9 cellular contexts compared by ENCODE assay signal in genomic region chr18:37838086-37838485, GRCh38.
"Had no signal": no experiment of that assay in that cellular context is flagged by ENCODE, and none has a peak within 500 bp of the region (broad histone marks: within the 10 kb centered on the region; RNA-seq: fewer than 3 reads in every experiment).

No MANE protein-coding gene starts in this region.

- H3K27ac ChIP-seq: GM23248, KMS-11 had no signal

- DNase-seq: GM23248, H9, HCEC 1CT, Karpas-422, KBM-7 had no signal

- H2AFZ ChIP-seq: GM23248 had no signal

- FAIRE-seq: H1, H54, HTR-8/SVneo had no signal

- H3K4me3 ChIP-seq: GM23248 had no signal

- H3K4me2 ChIP-seq: KMS-11 had no signal

- H3K9ac ChIP-seq: GM23248, KMS-11 had no signal
